9 cellular contexts compared by ENCODE assay signal in the genomic region with DNA sequence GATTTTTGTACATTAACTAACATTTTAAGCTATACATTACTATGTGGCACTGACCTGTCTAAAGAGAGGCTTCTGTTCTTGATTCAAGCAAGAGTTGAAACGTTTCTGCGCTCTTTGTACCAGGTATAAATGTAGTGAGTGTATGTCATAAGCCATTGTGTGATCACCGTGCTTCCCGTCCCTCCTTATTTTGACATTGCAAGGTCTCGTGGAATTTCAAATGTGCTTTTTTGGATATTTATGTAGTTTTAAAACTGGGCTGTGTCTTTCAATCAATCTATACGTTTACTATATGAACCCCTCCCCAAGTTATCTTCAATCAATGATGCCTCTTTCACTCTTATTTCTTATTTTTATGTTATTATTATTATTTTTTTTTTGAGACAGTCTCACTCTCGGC. TPM values are rescaled to one million over a fixed set of nuclear protein-coding genes. Genes with fewer than 3 reads are reported as not detected.
DNase-seq lines count a peak whose midpoint lies in the region; ATAC-seq, FAIRE-seq and TF ChIP-seq lines count a peak whose summit lies in the region.
"Had no signal": no experiment of that assay in that cellular context is flagged by ENCODE, and none has a peak within 500 bp of the region (broad histone marks: within the 10 kb centered on the region; RNA-seq: fewer than 3 reads in every experiment).

A gene with protein sequence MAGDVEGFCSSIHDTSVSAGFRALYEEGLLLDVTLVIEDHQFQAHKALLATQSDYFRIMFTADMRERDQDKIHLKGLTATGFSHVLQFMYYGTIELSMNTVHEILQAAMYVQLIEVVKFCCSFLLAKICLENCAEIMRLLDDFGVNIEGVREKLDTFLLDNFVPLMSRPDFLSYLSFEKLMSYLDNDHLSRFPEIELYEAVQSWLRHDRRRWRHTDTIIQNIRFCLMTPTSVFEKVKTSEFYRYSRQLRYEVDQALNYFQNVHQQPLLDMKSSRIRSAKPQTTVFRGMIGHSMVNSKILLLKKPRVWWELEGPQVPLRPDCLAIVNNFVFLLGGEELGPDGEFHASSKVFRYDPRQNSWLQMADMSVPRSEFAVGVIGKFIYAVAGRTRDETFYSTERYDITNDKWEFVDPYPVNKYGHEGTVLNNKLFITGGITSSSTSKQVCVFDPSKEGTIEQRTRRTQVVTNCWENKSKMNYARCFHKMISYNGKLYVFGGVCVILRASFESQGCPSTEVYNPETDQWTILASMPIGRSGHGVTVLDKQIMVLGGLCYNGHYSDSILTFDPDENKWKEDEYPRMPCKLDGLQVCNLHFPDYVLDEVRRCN (minus strand): TSS at position 101 of the 400 bp plus-strand sequence. CDS start 20,493 bp downstream, outside the sequence.

- H3K9me3 Mint-ChIP-seq in activated CD4-positive, alpha-beta T cell treated with anti-CD3 and anti-CD28 coated beads, Interleukin-2, amount 10 ng/mL, durations not matched to agents 7 days and 5 days: no peaks in the 10 kb centered on the region

- TF ChIP-seq EP300 in HepG2 (IDR thresholded peaks at IDR 0.05; ENCODE audit: low read depth in 2 of 2, low read length in 2 of 2): no peak
- TF ChIP-seq EP300 in HepG2 (CRISPR knock-in tag; IDR thresholded peaks at IDR 0.05; ENCODE audit: borderline replicate concordance): no peak

- DNase-seq in activated CD4-positive, alpha-beta T cell treated with anti-CD3 and anti-CD28 coated beads, Interleukin-2, amount 10 ng/mL, durations not matched to agents 7 days and 5 days: no peak
- no peak for DNase-seq in activated CD4-positive, alpha-beta T cell treated with anti-CD3 and anti-CD28 coated beads, Interleukin-2, amount 50 U/mL, for 48 hours
- DNase-seq in HepG2 (ENCODE audit: low spot score): no peak
- no peak for DNase-seq in cerebellar nuclear complex (lab: John Stamatoyannopoulos, UW)
- DNase-seq: NCI-H1092 treated with DMSO at 0.1 percent for 48 hours had no signal

- peaks cover 8% of the 10 kb centered on the region; the same call in 1 of the 2 replicates for H3K4me1 ChIP-seq in HepG2 (ENCODE audit: insufficient read depth, low read length)
- no peaks in the 10 kb centered on the region for H3K4me1 ChIP-seq in thymus (ENCODE audit: control insufficient read depth, insufficient read depth, low read length)

- POLR2A ChIA-PET in activated CD4-positive, alpha-beta T cell treated with anti-CD3 and anti-CD28 coated beads, Interleukin-2, amount 10 ng/mL, durations not matched to agents 7 days and 5 days (lab: Charles Lee): no interaction called here
- POLR2A ChIA-PET in HepG2 (lab: Yijun Ruan, JAX): interaction anchor here (4.1 kb wide), 1 partner anchor 28 kb away, joined by 35 read pairs; a partner anchor contains a TSS

- intact Hi-C loops in HepG2 (cut with micrococcal nuclease; ENCODE audit: unreplicated experiment): no loop called here

- H4K20me1 ChIP-seq in HepG2 (ENCODE audit: insufficient read depth, low read length): no peaks in the 10 kb centered on the region

- H3K4me3 ChIP-seq in HepG2 (replicated peaks in 1 of 3; ENCODE audit: insufficient read depth in 1 of 3, low read depth in 2 of 3, low read length in 3 of 3): peak within 1 kb of the TSS; percentile 49 to 69 (median 62); a peak in 4 of 6 replicates
- H3K4me3 ChIP-seq in thymus (ENCODE audit: low read length): peak within 1 kb of the TSS; percentile 77

- ATAC-seq in HepG2: no peak
- no peak for ATAC-seq in GM21723 (IDR thresholded peaks at IDR 0.05; ENCODE audit: unreplicated experiment)
- ATAC-seq in HG03039 (IDR thresholded peaks at IDR 0.05; ENCODE audit: unreplicated experiment): no peak

- H3K27me3 ChIP-seq in HepG2 (ENCODE audit: control insufficient read depth in 1 of 2, insufficient read depth in 2 of 2, low read length in 2 of 2) (no peaks in the 10 kb centered on the region; a peak in 1 of 5 replicates), thymus (ENCODE audit: control insufficient read depth, insufficient read depth) (no peaks in the 10 kb centered on the region)

- H3K4me1 Mint-ChIP-seq in activated CD4-positive, alpha-beta T cell treated with anti-CD3 and anti-CD28 coated beads, Interleukin-2, amount 10 ng/mL, durations not matched to agents 7 days and 5 days: peaks cover 13% of the 10 kb centered on the region

- peaks cover 4% of the 10 kb centered on the region for H3K27me3 Mint-ChIP-seq in activated CD4-positive, alpha-beta T cell treated with anti-CD3 and anti-CD28 coated beads, Interleukin-2, amount 10 ng/mL, durations not matched to agents 7 days and 5 days

- H2AFZ ChIP-seq in HepG2 (ENCODE audit: low read length): no peak within 1 kb of the TSS

- peak within 1 kb of the TSS; percentile 81 for H3K4me2 ChIP-seq in HepG2 (ENCODE audit: low read depth, low read length)

- BruUV-seq in HepG2 (replicated peaks; lab: Mats Ljungman, UMichigan): no TSS peak

- peak within 1 kb of the TSS; percentile 76 for H3K4me3 Mint-ChIP-seq in activated CD4-positive, alpha-beta T cell treated with anti-CD3 and anti-CD28 coated beads, Interleukin-2, amount 10 ng/mL, durations not matched to agents 7 days and 5 days

- peak within 1 kb of the TSS; percentile 89 for H3K27ac Mint-ChIP-seq in activated CD4-positive, alpha-beta T cell treated with anti-CD3 and anti-CD28 coated beads, Interleukin-2, amount 10 ng/mL, durations not matched to agents 7 days and 5 days

- no peak for TF ChIP-seq RAD21 in HepG2 (CRISPR knock-in tag; IDR thresholded peaks at IDR 0.05)

- TF ChIP-seq CTCF in HepG2 (CRISPR knock-in tag; IDR thresholded peaks at IDR 0.05): no peak

- WGBS in HepG2 (ENCODE audit: low lambda C conversion rate): 86% methylated on average over 7 of the region's 7 CpGs
- WGBS in thymus: 96% methylated on average over 7 of the region's 7 CpGs

- CTCF ChIA-PET in activated CD4-positive, alpha-beta T cell treated with anti-CD3 and anti-CD28 coated beads, Interleukin-2, amount 10 ng/mL, durations not matched to agents 7 days and 5 days (lab: Charles Lee): interaction anchor here (1.0 to 4.9 kb wide), 3 partner anchors 13 to 120 kb away, joined by 3 to 38 read pairs (median 7); a partner anchor contains a TSS
- CTCF ChIA-PET in HepG2 (lab: Yijun Ruan, JAX; ENCODE audit: low intra/inter-chr PET ratio, low total read pairs): no interaction called here

- H3K27ac ChIP-seq in angular gyrus (ENCODE audit: low read depth, low read length): peak within 1 kb of the TSS; percentile 90
- peak within 1 kb of the TSS; percentile 90 for H3K27ac ChIP-seq in HepG2 (ENCODE audit: extremely low read length, insufficient read depth, low read length)
- H3K27ac ChIP-seq in thymus (ENCODE audit: low read depth): peak within 1 kb of the TSS; percentile 31

- H3K36me3 Mint-ChIP-seq in activated CD4-positive, alpha-beta T cell treated with anti-CD3 and anti-CD28 coated beads, Interleukin-2, amount 10 ng/mL, durations not matched to agents 7 days and 5 days (ENCODE audit: low read depth): peaks cover 5% of the 10 kb centered on the region

- TF ChIP-seq POLR2A in HepG2 (IDR thresholded peaks at IDR 0.05; ENCODE audit: insufficient read depth in 1 of 2, low read depth in 2 of 2, low read length in 2 of 2): no peak

- H3K9me3 ChIP-seq in HepG2 (ENCODE audit: low read length) (no peaks in the 10 kb centered on the region), thymus (ENCODE audit: control insufficient read depth) (no peaks in the 10 kb centered on the region)

- H3K9ac ChIP-seq in HepG2 (ENCODE audit: insufficient read depth, low read depth, low read length): peak within 1 kb of the TSS; percentile 92

- H3K36me3 ChIP-seq in HepG2 (replicated peaks in 1 of 2; ENCODE audit: control insufficient read depth in 1 of 2, insufficient read depth in 2 of 2, low read length in 2 of 2): no peaks in the 10 kb centered on the region
- H3K36me3 ChIP-seq in thymus (ENCODE audit: control insufficient read depth, insufficient read depth): no peaks in the 10 kb centered on the region

- FAIRE-seq in HepG2 (lab: Jason Lieb, UNC): no peak

- peaks cover 18% of the 10 kb centered on the region for H3K79me2 ChIP-seq in HepG2 (ENCODE audit: insufficient read depth, low read length)

- in situ Hi-C loops in HepG2 (cut with HindIII; ENCODE audit: extremely low pct_ligation_motif_present, low pct_unique_long_range_greater_than_20kb): no loop called here

TF ChIP-seq in HepG2, 621 proteins besides CTCF, POLR2A, EP300 and RAD21:
- TF ChIP-seq CCAR2 (optimal IDR thresholded peaks at IDR 0.05; ENCODE audit: low read depth, low read length) (no peak), MAFK (conservative IDR thresholded peaks at IDR 0.05 in 1 of 2, IDR thresholded peaks at IDR 0.05 in 1 of 2; ENCODE audit: low read length in 2 of 2) (0 out of 4 replicates have a peak, but pooled peaks of 1 of the 2 experiments have one; percentile 11)

RNA-seq across cellular contexts. Expression of the gene that starts here (rescaled TPM):
- total RNA-seq in activated CD4-positive, alpha-beta T cell treated with anti-CD3 and anti-CD28 coated beads, Interleukin-2, amount 10 ng/mL, durations not matched to agents 7 days and 5 days: 1 to 10 TPM; 8.6 to 9.6 TPM
- 5.5 and 6.9 TPM in 2 replicates for total RNA-seq in HepG2 (2016; rRNA removed; fragmentation: Illumina TruSeq; extraction: Trizol)
- 0.51 and 0.62 TPM in 2 replicates for total RNA-seq in HepG2 (2016; cell fraction: cytosol; rRNA removed; fragmentation: Illumina TruSeq; extraction: Trizol; ENCODE audit: low read depth)
- 5.3 and 6.4 TPM in 2 replicates for total RNA-seq in HepG2 (2016; cell fraction: insoluble cytoplasmic fraction; rRNA removed; fragmentation: Illumina TruSeq; extraction: Trizol)
- total RNA-seq in HepG2 (2016; cell fraction: membrane; rRNA removed; fragmentation: Illumina TruSeq; extraction: Trizol): 1.7 and 2.2 TPM in 2 replicates
- total RNA-seq in HepG2 (2016; cell fraction: nucleus; rRNA removed; fragmentation: Illumina TruSeq; extraction: Trizol): 7.2 and 8.4 TPM in 2 replicates
- polyA plus RNA-seq in HepG2 (2011; rRNA removed) (2.1 and 2.8 TPM in 2 replicates), thymus (5.8 TPM)
- polyA plus RNA-seq in HepG2 (2011; cell fraction: cytosol; rRNA removed): 0.93 and 1.6 TPM in 2 replicates
- polyA plus RNA-seq in HepG2 (2011; cell fraction: nucleus; rRNA removed): 2.0 TPM in 2 replicates
- polyA plus RNA-seq in HepG2 (2012): 2.3 and 2.5 TPM in 2 replicates
- 0.10 and 0.11 TPM in 2 replicates for polyA plus RNA-seq in HepG2 (2016; cell fraction: cytosol; fragmentation: Illumina TruSeq; extraction: Trizol; ENCODE audit: low read depth)
- 3.6 and 3.9 TPM in 2 replicates for polyA plus RNA-seq in HepG2 (2016; cell fraction: insoluble cytoplasmic fraction; fragmentation: Illumina TruSeq; extraction: Trizol; ENCODE audit: low read depth)
- polyA plus RNA-seq in HepG2 (2016; cell fraction: membrane; fragmentation: Illumina TruSeq; extraction: Trizol; ENCODE audit: low read depth): 0.63 and 0.66 TPM in 2 replicates
- polyA plus RNA-seq in HepG2 (2016; cell fraction: nucleus; fragmentation: Illumina TruSeq; extraction: Trizol; ENCODE audit: insufficient read depth, low read depth): 7.2 and 7.3 TPM in 2 replicates
- polyA minus RNA-seq in HepG2 (2011; rRNA and poly(A)+ RNA removed; ENCODE audit: low replicate concordance): 2.7 and 15.6 TPM in 2 replicates
- 3.5 and 4.1 TPM in 2 replicates for polyA minus RNA-seq in HepG2 (2011; cell fraction: cytosol; rRNA and poly(A)+ RNA removed)
- 8.5 and 13.3 TPM in 2 replicates for polyA minus RNA-seq in HepG2 (2011; cell fraction: nucleus; rRNA and poly(A)+ RNA removed)

Comparison
In these comparisons a context has a peak if more than half of its experiments do, and no peak if none do; other contexts are left out.
1. H3K27ac ChIP-seq: peak in every context shown above with its lines; median percentile 90 in angular gyrus; 90 in HepG2; 31 in thymus.